ENCODE assay signal across 26 cellular contexts in genomic region chr11:19353287-19353686, GRCh38.
"Had no signal": no experiment of that assay in that cellular context is flagged by ENCODE, and none has a peak within 500 bp of the region (broad histone marks: within the 10 kb centered on the region; RNA-seq: fewer than 3 reads in every experiment).

No MANE protein-coding gene starts in this region.

- H3K4me1 Mint-ChIP-seq: memory B cell; naive thymus-derived CD8-positive, alpha-beta T cell; stimulated activated naive B cell treated with anti-CD40 and anti-IgM and Interleukin-4, amounts not matched to agents 10 μg/mL and 1 μg/mL and 100 μg/mL, for 72 hours had no signal

- H3K4me1 ChIP-seq: colonic mucosa, gastrocnemius medialis, psoas muscle, sigmoid colon, transverse colon, uterus had no signal

- H3K27me3 ChIP-seq: colonic mucosa had no signal

- H3K9me3 Mint-ChIP-seq: effector memory CD8-positive, alpha-beta T cell; memory B cell; nephron progenitor cell; stimulated activated naive B cell treated with anti-CD40 and anti-IgM and Interleukin-4, amounts not matched to agents 10 μg/mL and 1 μg/mL and 100 μg/mL, for 72 hours; stimulated activated naive CD8-positive, alpha-beta T cell treated with anti-CD3 and anti-CD28 coated beads, Interleukin-15, Interleukin-2, amounts not matched to agents 100 ng/mL and 50 ng/mL, for 24 hours had no signal

- FAIRE-seq: kidney, small intestine had no signal

- H3K36me3 Mint-ChIP-seq: memory B cell; naive thymus-derived CD8-positive, alpha-beta T cell; stimulated activated naive B cell treated with anti-CD40 and anti-IgM and Interleukin-4, amounts not matched to agents 10 μg/mL and 1 μg/mL and 100 μg/mL, for 72 hours had no signal

- H3K4me2 ChIP-seq: hepatocyte had no signal

- H3K36me3 ChIP-seq: colonic mucosa, gastrocnemius medialis, heart left ventricle, sigmoid colon, thoracic aorta, transverse colon, upper lobe of right lung, uterus had no signal

- H3K27ac ChIP-seq: colonic mucosa, gastrocnemius medialis, heart left ventricle, hepatocyte, psoas muscle, sigmoid colon, thoracic aorta, transverse colon, upper lobe of right lung, uterus had no signal

- H3K4me3 Mint-ChIP-seq: effector memory CD8-positive, alpha-beta T cell; memory B cell; naive thymus-derived CD8-positive, alpha-beta T cell; nephron progenitor cell; stimulated activated naive B cell treated with anti-CD40 and anti-IgM and Interleukin-4, amounts not matched to agents 10 μg/mL and 1 μg/mL and 100 μg/mL, for 72 hours; stimulated activated naive CD8-positive, alpha-beta T cell treated with anti-CD3 and anti-CD28 coated beads, Interleukin-15, Interleukin-2, amounts not matched to agents 100 ng/mL and 50 ng/mL, for 24 hours had no signal

- H3K27ac Mint-ChIP-seq: effector memory CD8-positive, alpha-beta T cell; memory B cell; naive thymus-derived CD8-positive, alpha-beta T cell; nephron progenitor cell; stimulated activated naive B cell treated with anti-CD40 and anti-IgM and Interleukin-4, amounts not matched to agents 10 μg/mL and 1 μg/mL and 100 μg/mL, for 72 hours; stimulated activated naive CD8-positive, alpha-beta T cell treated with anti-CD3 and anti-CD28 coated beads, Interleukin-15, Interleukin-2, amounts not matched to agents 100 ng/mL and 50 ng/mL, for 24 hours had no signal

- DNase-seq: colonic mucosa; dermis blood vessel endothelial cell; effector memory CD8-positive, alpha-beta T cell; foreskin fibroblast; gastrocnemius medialis; heart left ventricle; kidney; midbrain; naive thymus-derived CD8-positive, alpha-beta T cell; nephron progenitor cell; nucleus accumbens; psoas muscle; right cardiac atrium; sigmoid colon; small intestine; stimulated activated CD4-positive, alpha-beta T cell treated with anti-CD3 and anti-CD28 coated beads, Interleukin-15, amount 100 ng/mL, for 24 hours; stimulated activated CD4-positive, alpha-beta T cell treated with anti-CD3 and anti-CD28 coated beads, Interleukin-2, amount 100 ng/mL, for 48 hours; stimulated activated naive B cell treated with anti-CD40 and anti-IgM and Interleukin-4, amounts not matched to agents 10 μg/mL and 1 μg/mL and 100 μg/mL, for 72 hours; transverse colon; upper lobe of right lung; uterus had no signal

- H3K9me3 ChIP-seq: colonic mucosa, gastrocnemius medialis, heart left ventricle, psoas muscle, sigmoid colon, thoracic aorta, transverse colon, upper lobe of right lung, uterus had no signal

- H3K4me3 ChIP-seq: colonic mucosa, gastrocnemius medialis, heart left ventricle, hepatocyte, lung, psoas muscle, sigmoid colon, thoracic aorta, transverse colon, upper lobe of right lung, uterus had no signal

- H3K79me2 ChIP-seq: hepatocyte had no signal

- H2AFZ ChIP-seq: hepatocyte had no signal
